20 cellular contexts compared by ENCODE assay signal in genomic region chr9:132712753-132713152, GRCh38.
"Had no signal": no experiment of that assay in that cellular context is flagged by ENCODE, and none has a peak within 500 bp of the region (broad histone marks: within the 10 kb centered on the region; RNA-seq: fewer than 3 reads in every experiment).

No MANE protein-coding gene starts in this region.

- H3K36me3 ChIP-seq: gastroesophageal sphincter, heart right ventricle, left lung, lower lobe of right lung had no signal

- H3K27ac Mint-ChIP-seq: dendritic cell treated with granulocyte-macrophage colony-stimulating factor and Interleukin-4, amounts not matched to agents 40 ng/mL and 50 ng/mL, for 4 days; effector memory CD8-positive, alpha-beta T cell; endodermal cell; mesothelial cell of epicardium had no signal

- H3K4me1 ChIP-seq: foreskin keratinocyte, gastroesophageal sphincter, heart right ventricle, left lung, lower lobe of right lung had no signal

- H3K4me3 Mint-ChIP-seq: dendritic cell treated with granulocyte-macrophage colony-stimulating factor and Interleukin-4, amounts not matched to agents 40 ng/mL and 50 ng/mL, for 4 days; effector memory CD8-positive, alpha-beta T cell; endodermal cell; mesothelial cell of epicardium; naive B cell had no signal

- H3K9me3 Mint-ChIP-seq: dendritic cell treated with granulocyte-macrophage colony-stimulating factor and Interleukin-4, amounts not matched to agents 40 ng/mL and 50 ng/mL, for 4 days; effector memory CD8-positive, alpha-beta T cell; mesothelial cell of epicardium; naive B cell had no signal

- H3K9me3 ChIP-seq: gastroesophageal sphincter, heart right ventricle, left lung, lower lobe of right lung, mucosa of descending colon had no signal

- H3K4me1 Mint-ChIP-seq: endodermal cell, mesothelial cell of epicardium, naive B cell had no signal

- H3K27me3 ChIP-seq: foreskin keratinocyte had no signal

- H3K4me3 ChIP-seq: coronary artery, gastroesophageal sphincter, heart right ventricle, left lung, lower lobe of right lung, mucosa of descending colon had no signal

- H3K36me3 Mint-ChIP-seq: mesothelial cell of epicardium, naive B cell had no signal

- ATAC-seq: effector memory CD8-positive, alpha-beta T cell; esophagus mucosa; foreskin keratinocyte; gastroesophageal sphincter; heart right ventricle; left cardiac atrium; left lung; left ventricle myocardium superior; lower lobe of right lung; mucosa of descending colon had no signal

- DNase-seq: effector CD8-positive, alpha-beta T cell; effector memory CD8-positive, alpha-beta T cell; endodermal cell; erythroblast; foreskin keratinocyte; heart right ventricle; hippocampal formation; left cardiac atrium; left lung; left ventricle myocardium superior; lower lobe of right lung; mesenchymal stem cell; mucosa of descending colon; naive B cell had no signal

- H3K27ac ChIP-seq: coronary artery, epithelial cell of prostate, foreskin keratinocyte, gastroesophageal sphincter, heart right ventricle, left lung, lower lobe of right lung had no signal
